1 cellular context compared by ENCODE assay signal in genomic region chr4:141635726-141636076, GRCh38.
TF ChIP-seq lines count a peak whose summit lies in the region.

No MANE protein-coding gene starts in this region.

TF ChIP-seq in IMR-90, 13 proteins besides CTCF, POLR2A, EP300 and RAD21 (continued from another document):
- TF ChIP-seq ELK1 (IDR thresholded peaks at IDR 0.05; ENCODE audit: borderline replicate concordance, low read depth, low read length): no peak
